8 cellular contexts compared by ENCODE assay signal in the genomic region with DNA sequence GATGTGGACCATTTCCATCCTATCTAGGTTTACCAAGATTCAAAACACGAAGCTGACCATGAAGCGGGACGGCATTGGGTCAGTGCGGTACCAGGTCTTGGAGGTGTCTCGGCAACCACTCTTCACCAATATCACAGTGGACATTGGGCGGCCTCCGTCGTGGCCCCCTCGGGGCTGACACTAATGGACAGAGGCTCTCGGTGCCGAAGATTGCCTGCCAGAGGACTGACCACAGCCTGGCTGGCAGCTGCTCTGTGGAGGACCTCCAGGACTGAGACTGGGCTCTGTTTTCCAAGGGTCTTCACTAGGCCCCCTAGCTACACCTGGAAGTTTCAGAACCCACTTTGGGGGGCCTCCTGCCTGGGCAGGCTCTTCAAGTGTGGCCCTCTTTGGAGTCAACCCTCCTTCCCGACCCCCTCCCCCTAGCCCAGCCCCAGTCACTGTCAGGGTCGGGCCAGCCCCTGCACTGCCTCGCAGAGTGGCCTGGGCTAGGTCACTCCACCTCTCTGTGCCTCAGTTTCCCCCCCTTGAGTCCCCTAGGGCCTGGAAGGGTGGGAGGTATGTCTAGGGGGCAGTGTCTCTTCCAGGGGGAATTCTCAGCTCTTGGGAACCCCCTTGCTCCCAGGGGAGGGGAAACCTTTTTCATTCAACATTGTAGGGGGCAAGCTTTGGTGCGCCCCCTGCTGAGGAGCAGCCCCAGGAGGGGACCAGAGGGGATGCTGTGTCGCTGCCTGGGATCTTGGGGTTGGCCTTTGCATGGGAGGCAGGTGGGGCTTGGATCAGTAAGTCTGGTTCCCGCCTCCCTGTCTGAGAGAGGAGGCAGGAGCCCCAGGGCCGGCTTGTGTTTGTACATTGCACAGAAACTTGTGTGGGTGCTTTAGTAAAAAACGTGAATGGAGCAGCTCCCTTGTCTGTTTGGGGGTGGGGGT. TPM values are rescaled to one million over a fixed set of nuclear protein-coding genes. Genes with fewer than 3 reads are reported as not detected.
DNase-seq lines count a peak whose midpoint lies in the region; ATAC-seq and TF ChIP-seq lines count a peak whose summit lies in the region.

No MANE protein-coding gene starts in this region.

- peaks cover 3% of the 10 kb centered on the region for H3K36me3 Mint-ChIP-seq in progenitor cell of endocrine pancreas (ENCODE audit: insufficient read depth)

- H3K4me3 ChIP-seq in GM12865 (ENCODE audit: low read depth, low read length) = peak overlapping the region; percentile 62
- H3K4me3 ChIP-seq in esophagus squamous epithelium = peak overlapping the region; percentile 48 to 78 (median 64)

- ATAC-seq in GM18909 (IDR thresholded peaks at IDR 0.05; ENCODE audit: poor library complexity, unreplicated experiment) = no peak

- no peaks in the 10 kb centered on the region for H3K9me3 ChIP-seq in esophagus squamous epithelium

- H3K27ac ChIP-seq in esophagus squamous epithelium = peak overlapping the region; percentile 76 to 88 (median 84)

- H3K27ac Mint-ChIP-seq in progenitor cell of endocrine pancreas = peak overlapping the region; percentile 96

- no peaks in the 10 kb centered on the region for H3K27me3 ChIP-seq in esophagus squamous epithelium

- peaks cover 38% of the 10 kb centered on the region for H3K4me1 Mint-ChIP-seq in progenitor cell of endocrine pancreas (ENCODE audit: low read depth)

- peak overlapping the region; percentile 88 for H3K4me3 Mint-ChIP-seq in progenitor cell of endocrine pancreas (ENCODE audit: low read depth)

- no peaks in the 10 kb centered on the region for H3K27me3 Mint-ChIP-seq in progenitor cell of endocrine pancreas

- peaks cover 0 to 13% (median 0%) of the 10 kb centered on the region in 3 donors for H3K36me3 ChIP-seq in esophagus squamous epithelium

- peaks cover 7 to 38% (median 20%) of the 10 kb centered on the region in 3 donors for H3K4me1 ChIP-seq in esophagus squamous epithelium

- no peaks in the 10 kb centered on the region for H3K9me3 Mint-ChIP-seq in progenitor cell of endocrine pancreas (ENCODE audit: low read depth)

- WGBS in esophagus squamous epithelium, 2 donors = 66 to 75% methylated on average over 9 to 15 of the region's 19 CpGs

- no peak for DNase-seq in GM12865 (ENCODE audit: low read depth)
- DNase-seq in RPMI8226 = peak; percentile 18
- no peak for DNase-seq in esophagus squamous epithelium (lab: John Stamatoyannopoulos, UW)
- DNase-seq in progenitor cell of endocrine pancreas (ENCODE audit: low spot score, unreplicated experiment) = no peak
- no peak for DNase-seq in SHP77 (lab: John Stamatoyannopoulos, UW)
- no peak for DNase-seq in GF-D8 (lab: John Stamatoyannopoulos, UW)
- DNase-seq in HCEC 1CT = no peak

- no peak for TF ChIP-seq POLR2A in esophagus squamous epithelium (IDR thresholded peaks at IDR 0.05)

- intact Hi-C loops in esophagus squamous epithelium (cut with DNase I) = no loop called here

- TF ChIP-seq CTCF in GM12865 (IDR thresholded peaks at IDR 0.05; ENCODE audit: insufficient read depth, low read depth, low read length, missing control alignments) (no peak), esophagus squamous epithelium (IDR thresholded peaks at IDR 0.05) (no peak), progenitor cell of endocrine pancreas (IDR thresholded peaks at IDR 0.05; ENCODE audit: unreplicated experiment) (no peak)

RNA-seq across cellular contexts. Expression of a gene that starts 0.9 kb away (rescaled TPM):
- 1 to 10 TPM; 3.0 to 7.3 (median 4.7) TPM for total RNA-seq in esophagus squamous epithelium
- total RNA-seq in progenitor cell of endocrine pancreas = 34.8 and 35.9 TPM in 2 replicates

RNA-seq across cellular contexts. Expression of a gene that starts 11.5 kb away (rescaled TPM):
- total RNA-seq in esophagus squamous epithelium (10 to 100 TPM; 38.9 to 59.3 (median 48.3) TPM), progenitor cell of endocrine pancreas (61.7 and 63.1 TPM in 2 replicates)

RNA-seq across cellular contexts. Expression of a gene that starts 15.8 kb away (rescaled TPM):
- total RNA-seq in esophagus squamous epithelium (100 to 1,000 TPM in 3 of 4 donors, 10 to 100 TPM in 1; 70.1 to 169 (median 135) TPM), progenitor cell of endocrine pancreas (104 and 108 TPM in 2 replicates)

RNA-seq across cellular contexts. Expression of a gene that starts 20.7 kb away (rescaled TPM):
- total RNA-seq in esophagus squamous epithelium = 10 to 100 TPM; 14.0 to 34.6 (median 27.7) TPM
- total RNA-seq in progenitor cell of endocrine pancreas = 24.9 and 25.4 TPM in 2 replicates

RNA-seq across cellular contexts. Expression of a gene that starts 40.7 kb away (rescaled TPM):
- 10 to 100 TPM; 10.4 to 40.0 (median 23.2) TPM for total RNA-seq in esophagus squamous epithelium
- total RNA-seq in progenitor cell of endocrine pancreas = 26.9 and 29.4 TPM in 2 replicates
